In the genomic region with DNA sequence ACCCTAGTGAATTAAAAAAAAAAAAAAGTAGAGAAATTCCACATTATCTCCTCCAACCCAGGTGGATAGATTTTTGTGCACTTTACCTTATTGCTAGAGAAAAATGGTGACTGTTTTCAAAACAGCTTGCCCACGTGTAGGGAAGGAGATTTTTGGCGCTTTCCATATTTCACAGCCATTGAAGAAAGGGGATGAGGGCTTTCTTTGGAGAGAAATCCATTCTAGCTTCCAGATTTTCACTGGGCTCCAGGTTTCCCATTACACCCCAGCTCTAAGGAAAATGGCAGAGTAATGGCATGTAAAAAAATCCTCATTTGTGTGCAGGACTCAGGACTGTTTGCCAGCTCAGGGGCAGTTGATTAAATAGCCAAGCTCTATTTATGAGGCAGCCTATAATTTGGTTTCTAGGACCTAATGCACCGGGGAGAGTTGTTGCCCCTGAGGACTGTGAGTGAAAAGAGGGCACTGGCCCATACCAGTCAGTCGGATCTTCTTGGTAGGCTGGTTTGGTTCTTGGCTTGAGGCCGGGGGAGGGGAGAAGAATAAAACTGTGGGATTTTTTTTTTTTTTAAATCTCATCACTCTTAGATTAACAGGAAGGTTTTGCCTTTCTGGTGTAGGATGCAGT, we compare ENCODE assay signal across 8 cellular contexts. TPM values are rescaled to one million over a fixed set of nuclear protein-coding genes. Genes with fewer than 3 reads are reported as not detected.
DNase-seq lines count a peak whose midpoint lies in the region; ATAC-seq, FAIRE-seq and TF ChIP-seq lines count a peak whose summit lies in the region.

No MANE protein-coding gene starts in this region.

- H3K4me1 ChIP-seq in cardiac muscle cell (ENCODE audit: low read depth) (peaks cover 32% of the 10 kb centered on the region), ascending aorta (peaks cover 9 to 35% of the 10 kb centered on the region in 2 donors), lower lobe of right lung (peaks cover 41% of the 10 kb centered on the region), uterus (peaks cover 10 to 12% of the 10 kb centered on the region in 2 donors)

- no peaks in the 10 kb centered on the region for H3K9me3 ChIP-seq in cardiac muscle cell (ENCODE audit: low read depth)
- peaks cover 0 to 4% of the 10 kb centered on the region in 2 donors for H3K9me3 ChIP-seq in ascending aorta
- no peaks in the 10 kb centered on the region for H3K9me3 ChIP-seq in lower lobe of right lung
- H3K9me3 ChIP-seq in uterus, result no peaks in the 10 kb centered on the region

- ATAC-seq in Right ventricle myocardium inferior (no peak), lower lobe of right lung (no peak), GM18870 (IDR thresholded peaks at IDR 0.05; ENCODE audit: unreplicated experiment) (no peak)

- FAIRE-seq in GM12891 (lab: Jason Lieb, UNC), result no peak

- TF ChIP-seq CTCF in cardiac muscle cell (IDR thresholded peaks at IDR 0.05; ENCODE audit: low read depth, low read length) (no peak), ascending aorta (IDR thresholded peaks at IDR 0.05) (no peak), lower lobe of right lung (IDR thresholded peaks at IDR 0.05) (no peak), uterus (IDR thresholded peaks at IDR 0.05) (no peak), GM10266 (IDR thresholded peaks at IDR 0.05; ENCODE audit: control insufficient read depth, insufficient read depth, low read depth, missing control alignments) (no peak)

- H3K4me3 ChIP-seq in cardiac muscle cell (peak overlapping the region; percentile 37), ascending aorta (peak overlapping the region; percentile 64 to 65), lower lobe of right lung (peak overlapping the region; percentile 69), uterus (peak overlapping the region; percentile 48 to 56)

- H3K36me3 ChIP-seq in cardiac muscle cell (no peaks in the 10 kb centered on the region), ascending aorta (no peaks in the 10 kb centered on the region), lower lobe of right lung (no peaks in the 10 kb centered on the region), uterus (no peaks in the 10 kb centered on the region)

- H3K27me3 ChIP-seq in cardiac muscle cell (no peaks in the 10 kb centered on the region), ascending aorta (no peaks in the 10 kb centered on the region), lower lobe of right lung (ENCODE audit: low read depth) (no peaks in the 10 kb centered on the region), uterus (no peaks in the 10 kb centered on the region)

- DNase-seq in cardiac muscle cell (ENCODE audit: low read depth in 1 of 2, low spot score in 1 of 2) (no peak), Right ventricle myocardium inferior (ENCODE audit: missing footprints) (no peak), ascending aorta (ENCODE audit: low spot score in 2 of 2) (no peak), lower lobe of right lung (no peak), uterus (no peak), GM10266 (ENCODE audit: extremely low spot score) (no peak), GM12891 (ENCODE audit: insufficient read length, low spot score) (no peak)

- intact Hi-C loops in Right ventricle myocardium inferior (cut with DNase I), result no loop called here
- intact Hi-C loops in ascending aorta (cut with DNase I), result loop anchor here (2.0 kb wide), 2 partner anchors 17 to 51 kb away; no protein-coding TSS in a partner anchor
- intact Hi-C loops in lower lobe of right lung (cut with DNase I), result loop anchor here (10.0 kb wide), 1 partner anchor 91 kb away; a partner anchor contains a TSS
- intact Hi-C loops in uterus (cut with DNase I; ENCODE audit: low total_unique reads), result no loop called here

- H3K27ac ChIP-seq in cardiac muscle cell (peak overlapping the region; percentile 98), ascending aorta (peak overlapping the region; percentile 90 to 99), lower lobe of right lung (peak overlapping the region; percentile 95), uterus (peak overlapping the region; percentile 98 to 99)

- no peak for TF ChIP-seq POLR2A in uterus (IDR thresholded peaks at IDR 0.05)
- no peak; the same call in 1 of the 2 replicates for TF ChIP-seq POLR2A in GM12891 (IDR thresholded peaks at IDR 0.05; ENCODE audit: low read depth, low read length)

TF ChIP-seq in GM12891, 5 proteins besides CTCF, POLR2A, EP300 and RAD21:
- TF ChIP-seq POLR2AphosphoS5 (IDR thresholded peaks at IDR 0.05; ENCODE audit: low read depth, low read length) (no peak), SPI1 (IDR thresholded peaks at IDR 0.05; ENCODE audit: low read depth, low read length) (no peak), POU2F2 (IDR thresholded peaks at IDR 0.05; ENCODE audit: low read depth, low read length) (no peak), PAX5 (IDR thresholded peaks at IDR 0.05; ENCODE audit: insufficient read depth, low read length, severe bottlenecking) (no peak), TAF1 (IDR thresholded peaks at IDR 0.05; ENCODE audit: low read depth, low read length) (no peak)
TF ChIP-seq in GM12891: peak in this region for 0.

RNA-seq across cellular contexts. Expression of a gene that starts 2.1 kb away (rescaled TPM):
- total RNA-seq in cardiac muscle cell (52.9 and 93.3 TPM in 2 replicates), Right ventricle myocardium inferior (27.5 TPM), ascending aorta (104 TPM), lower lobe of right lung (72.4 TPM), uterus (100 to 1,000 TPM in 1 of 4 donors, 10 to 100 TPM in 3; 16.7 to 119 (median 41.2) TPM)
- polyA plus RNA-seq in cardiac muscle cell, result 28.5 and 43.1 TPM in 2 replicates
- 35.0 TPM for polyA plus RNA-seq in GM12891 (2012; ENCODE audit: low read depth, missing spikeins)

Comparison
In these comparisons a context has a peak if more than half of its experiments do, and no peak if none do; other contexts are left out.
1. intact Hi-C loops: an anchor here in ascending aorta (2.0 kb wide) and lower lobe of right lung (10.0 kb wide); none called in Right ventricle myocardium inferior and uterus.